In genomic region chr17:42312285-42313130, GRCh38 we compare ENCODE assay signal across 8 cellular contexts. TPM values are rescaled to one million over a fixed set of nuclear protein-coding genes. Genes with fewer than 3 reads are reported as not detected.
A peak's percentile ranks its signal among the peaks of the same experiment; 100 is the strongest.
DNase-seq lines count a peak whose midpoint lies in the region; ATAC-seq and TF ChIP-seq lines count a peak whose summit lies in the region.

No MANE protein-coding gene starts in this region.

- no peak overlapping the region for H2AFZ ChIP-seq in osteoblast (ENCODE audit: low read length)

- H3K36me3 Mint-ChIP-seq in activated naive CD4-positive, alpha-beta T cell treated with anti-CD3 and anti-CD28 coated beads, Interleukin-2, amount 10 ng/mL, durations not matched to agents 7 days and 5 days = peaks cover 65% of the 10 kb centered on the region

- H3K27ac ChIP-seq in SJSA1 (no peak overlapping the region), osteoblast (ENCODE audit: low read depth, low read length) (peak overlapping the region; percentile 10), thymus (ENCODE audit: low read depth) (peak overlapping the region; percentile 92)

- CTCF ChIA-PET in activated naive CD4-positive, alpha-beta T cell treated with anti-CD3 and anti-CD28 coated beads, Interleukin-2, amount 10 ng/mL, durations not matched to agents 7 days and 5 days (lab: Charles Lee) = interaction anchor here (0.6 to 12.8 kb wide), 25 partner anchors 8 to 215 kb away, joined by 3 to 167 read pairs (median 5); partner anchors contain the start of genes STAT3 and STAT5A

- no peak for ATAC-seq in GM18867 (IDR thresholded peaks at IDR 0.05; ENCODE audit: unreplicated experiment)

- peak overlapping the region; percentile 76 for H3K27ac Mint-ChIP-seq in activated naive CD4-positive, alpha-beta T cell treated with anti-CD3 and anti-CD28 coated beads, Interleukin-2, amount 10 ng/mL, durations not matched to agents 7 days and 5 days

- H3K4me3 ChIP-seq in SJSA1 (no peak overlapping the region), osteoblast (ENCODE audit: insufficient read depth, low read length) (no peak overlapping the region), thymus (ENCODE audit: low read length) (peak overlapping the region; percentile 46)

- no peaks in the 10 kb centered on the region for H3K9me3 Mint-ChIP-seq in activated naive CD4-positive, alpha-beta T cell treated with anti-CD3 and anti-CD28 coated beads, Interleukin-2, amount 10 ng/mL, durations not matched to agents 7 days and 5 days

- H3K4me1 ChIP-seq in SJSA1 (replicated peaks) (no peaks in the 10 kb centered on the region), osteoblast (ENCODE audit: insufficient read depth, low read length) (peaks cover 10% of the 10 kb centered on the region), thymus (ENCODE audit: control insufficient read depth, insufficient read depth, low read length) (peaks cover 58% of the 10 kb centered on the region)

- H3K27me3 Mint-ChIP-seq in activated naive CD4-positive, alpha-beta T cell treated with anti-CD3 and anti-CD28 coated beads, Interleukin-2, amount 10 ng/mL, durations not matched to agents 7 days and 5 days = no peaks in the 10 kb centered on the region

- H3K36me3 ChIP-seq in SJSA1 (peaks cover 39% of the 10 kb centered on the region), osteoblast (ENCODE audit: insufficient read depth, low read length) (peaks cover 50% of the 10 kb centered on the region), thymus (ENCODE audit: control insufficient read depth, insufficient read depth) (peaks cover 31% of the 10 kb centered on the region)

- H3K79me2 ChIP-seq in osteoblast (ENCODE audit: insufficient read depth, low read length) = no peaks in the 10 kb centered on the region

- peak overlapping the region; percentile 38 for H3K4me3 Mint-ChIP-seq in activated naive CD4-positive, alpha-beta T cell treated with anti-CD3 and anti-CD28 coated beads, Interleukin-2, amount 10 ng/mL, durations not matched to agents 7 days and 5 days

- H3K9me3 ChIP-seq in SJSA1 (replicated peaks) (no peaks in the 10 kb centered on the region), osteoblast (ENCODE audit: low read depth, low read length) (no peaks in the 10 kb centered on the region), thymus (ENCODE audit: control insufficient read depth) (no peaks in the 10 kb centered on the region)

- WGBS in thymus = under 1% methylated on average over 54 of the region's 54 CpGs

- peaks cover 6% of the 10 kb centered on the region for H4K20me1 ChIP-seq in osteoblast (ENCODE audit: insufficient read depth, low read length)

- DNase-seq in EL (peak; percentile 88), HUDEP-2 (lab: John Stamatoyannopoulos, UW; ENCODE audit: unreplicated experiment in 76 of 76) (peak in 74 of 76 experiments; percentile 68 to 99 (median 88)), SJSA1 (ENCODE audit: low read depth in 1 of 2, low spot score in 2 of 2) (peak; percentile 31 to 61), germinal center (ENCODE audit: low spot score) (peak; percentile 82), osteoblast (ENCODE audit: insufficient read length, low spot score, missing footprints) (peak; percentile 97)
- DNase-seq in activated naive CD4-positive, alpha-beta T cell treated with anti-CD3 and anti-CD28 coated beads, Interleukin-2, amount 10 ng/mL, durations not matched to agents 7 days and 5 days = peak; percentile 85

- no peaks in the 10 kb centered on the region for H3K27me3 ChIP-seq in SJSA1 (replicated peaks)
- H3K27me3 ChIP-seq in osteoblast (ENCODE audit: insufficient read depth, low read length) = no peaks in the 10 kb centered on the region
- no peaks in the 10 kb centered on the region for H3K27me3 ChIP-seq in thymus (ENCODE audit: control insufficient read depth, insufficient read depth)

- peaks cover 79% of the 10 kb centered on the region for H3K4me1 Mint-ChIP-seq in activated naive CD4-positive, alpha-beta T cell treated with anti-CD3 and anti-CD28 coated beads, Interleukin-2, amount 10 ng/mL, durations not matched to agents 7 days and 5 days

- TF ChIP-seq CTCF in osteoblast (IDR thresholded peaks at IDR 0.05; ENCODE audit: extremely low read depth, low read depth, low read length) = peak; percentile 45

- H3K4me2 ChIP-seq in osteoblast (ENCODE audit: insufficient read depth, low read length) = peak overlapping the region; percentile 9

RNA-seq across cellular contexts. Expression of gene STAT5A, which starts 24.2 kb away (rescaled TPM):
- total RNA-seq in SJSA1 (2014; rRNA removed; shearing (Covaris generic)) = 4.6 and 4.8 TPM in 2 replicates
- 35.5 and 38.6 TPM in 2 replicates for total RNA-seq in osteoblast
- 37.6 TPM for polyA plus RNA-seq in thymus

RNA-seq across cellular contexts. Expression of gene STAT5B, which starts 36.3 kb away (rescaled TPM):
- 22.1 and 36.0 TPM in 2 replicates for total RNA-seq in SJSA1 (2014; rRNA removed; shearing (Covaris generic))
- 22.8 and 23.6 TPM in 2 replicates for total RNA-seq in osteoblast
- 51.6 TPM for polyA plus RNA-seq in thymus

Comparison
In these comparisons a context has a peak if more than half of its experiments do, and no peak if none do; other contexts are left out.
1. DNase-seq: peak in every context shown above with its lines; median percentile 97 in osteoblast; 88 in EL; 88 in HUDEP-2; 85 in activated naive CD4-positive, alpha-beta T cell treated with anti-CD3 and anti-CD28 coated beads, Interleukin-2, amount 10 ng/mL, durations not matched to agents 7 days and 5 days; 82 in germinal center; 46 in SJSA1.